19 cellular contexts compared by ENCODE assay signal in the genomic region with DNA sequence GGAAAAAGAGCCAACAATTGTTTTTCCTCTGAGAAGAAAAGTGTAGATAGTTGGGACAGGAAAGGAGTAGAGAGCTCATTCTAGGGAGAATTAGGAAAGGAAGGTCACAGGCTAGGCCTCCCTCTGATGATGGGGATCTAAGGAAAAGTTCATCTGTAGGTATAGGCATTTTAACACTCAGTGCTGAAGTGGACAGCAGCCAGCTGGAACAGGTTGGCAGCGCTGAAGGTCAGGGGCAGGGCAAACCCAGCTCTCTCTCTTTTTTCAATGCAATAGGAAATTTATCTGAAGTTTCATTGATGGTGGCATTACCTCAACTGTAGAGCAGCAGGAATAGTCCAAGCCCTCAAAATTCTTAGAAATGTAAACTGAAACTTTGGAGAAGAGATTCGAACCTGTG.
DNase-seq lines count a peak whose midpoint lies in the region; ATAC-seq, FAIRE-seq and TF ChIP-seq lines count a peak whose summit lies in the region.
"Had no signal": no experiment of that assay in that cellular context is flagged by ENCODE, and none has a peak within 500 bp of the region (broad histone marks: within the 10 kb centered on the region; RNA-seq: fewer than 3 reads in every experiment).

No MANE protein-coding gene starts in this region.

- TF ChIP-seq CTCF in epithelial cell of esophagus (IDR thresholded peaks at IDR 0.05; ENCODE audit: insufficient read depth, low read depth, low read length, missing control alignments) (no peak), pancreas (IDR thresholded peaks at IDR 0.05) (no peak)

- FAIRE-seq in pancreas (lab: Jason Lieb, UNC): no peak
- FAIRE-seq: D721Med had no signal

- WGBS in pancreas, 2 donors: 38 to 44% methylated on average over 2 of the region's 2 CpGs

- H3K27ac ChIP-seq in pancreas: no peak overlapping the region
- H3K27ac ChIP-seq: 22Rv1, esophagus muscularis mucosa, SJSA1, spleen, tibial artery had no signal

- H3K9me3 ChIP-seq in pancreas: no peaks in the 10 kb centered on the region
- H3K9me3 ChIP-seq: esophagus muscularis mucosa, SJSA1, spleen, tibial artery had no signal

- no peaks in the 10 kb centered on the region for H3K4me1 ChIP-seq in pancreas
- H3K4me1 ChIP-seq: esophagus muscularis mucosa, SJSA1, spleen, tibial artery had no signal

- H3K36me3 ChIP-seq in pancreas: no peaks in the 10 kb centered on the region
- H3K36me3 ChIP-seq: esophagus muscularis mucosa, SJSA1, spleen, tibial artery had no signal

- H3K27me3 ChIP-seq in pancreas: no peaks in the 10 kb centered on the region
- H3K27me3 ChIP-seq: esophagus muscularis mucosa, SJSA1, spleen, tibial artery had no signal

- DNase-seq in DMS 273 (lab: John Stamatoyannopoulos, UW; ENCODE audit: unreplicated experiment): peak; percentile 3
- DNase-seq in DMS 273 treated with DMSO at 0.1 percent for 48 hours (lab: John Stamatoyannopoulos, UW): no peak
- DNase-seq in epithelial cell of esophagus (ENCODE audit: low read depth): peak; percentile 50
- peak in 3 of 6 donors; percentile 20 to 31 (median 22) for DNase-seq in pancreas
- no peak for DNase-seq in stimulated activated CD4-positive, alpha-beta T cell treated with anti-CD3 and anti-CD28 coated beads, Interleukin-4, amount 100 ng/mL, for 4 hours
- DNase-seq in NCI-H2107 (lab: John Stamatoyannopoulos, UW): no peak
- DNase-seq in 8988T: no peak
- DNase-seq: central memory CD4-positive, alpha-beta T cell; naive thymus-derived CD8-positive, alpha-beta T cell; NCI-H1436; NCI-H524 treated with DMSO at 0.1 percent for 48 hours; spleen; tibial artery had no signal

- intact Hi-C loops in pancreas (cut with DNase I): no loop called here

- ATAC-seq in pancreas: peak in 3 of 4 donors; percentile 53 to 77 (median 75)
- ATAC-seq: activated CD4-positive, CD25-positive, alpha-beta regulatory T cell treated with anti-CD3 and anti-CD28 coated beads, Interleukin-2, amount 50 U/mL, for 24 hours; naive thymus-derived CD8-positive, alpha-beta T cell had no signal

- H3K4me3 ChIP-seq in epithelial cell of esophagus (ENCODE audit: low read length) (no peak overlapping the region), pancreas (no peak overlapping the region)
- H3K4me3 ChIP-seq: esophagus muscularis mucosa, SJSA1, spleen, tibial artery had no signal

TF ChIP-seq in PFSK-1, 5 proteins besides CTCF, POLR2A, EP300 and RAD21:
- TF ChIP-seq POLR2AphosphoS5 (IDR thresholded peaks at IDR 0.05; ENCODE audit: low read depth, low read length) (no peak), FOXP2 (optimal IDR thresholded peaks at IDR 0.05; ENCODE audit: borderline replicate concordance, extremely low read depth, extremely low read length, insufficient read depth) (no peak), TAF1 (IDR thresholded peaks at IDR 0.05; ENCODE audit: borderline replicate concordance, insufficient read depth, low read length) (no peak)
- TF ChIP-seq, protein P1, sequence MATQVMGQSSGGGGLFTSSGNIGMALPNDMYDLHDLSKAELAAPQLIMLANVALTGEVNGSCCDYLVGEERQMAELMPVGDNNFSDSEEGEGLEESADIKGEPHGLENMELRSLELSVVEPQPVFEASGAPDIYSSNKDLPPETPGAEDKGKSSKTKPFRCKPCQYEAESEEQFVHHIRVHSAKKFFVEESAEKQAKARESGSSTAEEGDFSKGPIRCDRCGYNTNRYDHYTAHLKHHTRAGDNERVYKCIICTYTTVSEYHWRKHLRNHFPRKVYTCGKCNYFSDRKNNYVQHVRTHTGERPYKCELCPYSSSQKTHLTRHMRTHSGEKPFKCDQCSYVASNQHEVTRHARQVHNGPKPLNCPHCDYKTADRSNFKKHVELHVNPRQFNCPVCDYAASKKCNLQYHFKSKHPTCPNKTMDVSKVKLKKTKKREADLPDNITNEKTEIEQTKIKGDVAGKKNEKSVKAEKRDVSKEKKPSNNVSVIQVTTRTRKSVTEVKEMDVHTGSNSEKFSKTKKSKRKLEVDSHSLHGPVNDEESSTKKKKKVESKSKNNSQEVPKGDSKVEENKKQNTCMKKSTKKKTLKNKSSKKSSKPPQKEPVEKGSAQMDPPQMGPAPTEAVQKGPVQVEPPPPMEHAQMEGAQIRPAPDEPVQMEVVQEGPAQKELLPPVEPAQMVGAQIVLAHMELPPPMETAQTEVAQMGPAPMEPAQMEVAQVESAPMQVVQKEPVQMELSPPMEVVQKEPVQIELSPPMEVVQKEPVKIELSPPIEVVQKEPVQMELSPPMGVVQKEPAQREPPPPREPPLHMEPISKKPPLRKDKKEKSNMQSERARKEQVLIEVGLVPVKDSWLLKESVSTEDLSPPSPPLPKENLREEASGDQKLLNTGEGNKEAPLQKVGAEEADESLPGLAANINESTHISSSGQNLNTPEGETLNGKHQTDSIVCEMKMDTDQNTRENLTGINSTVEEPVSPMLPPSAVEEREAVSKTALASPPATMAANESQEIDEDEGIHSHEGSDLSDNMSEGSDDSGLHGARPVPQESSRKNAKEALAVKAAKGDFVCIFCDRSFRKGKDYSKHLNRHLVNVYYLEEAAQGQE (IDR thresholded peaks at IDR 0.05; ENCODE audit: insufficient read depth in 1 of 2, low read depth in 2 of 2, low read length in 2 of 2): peak; percentile 71 to 90

Comparison
In these comparisons a context has a peak if more than half of its experiments do, and no peak if none do; other contexts are left out.
1. DNase-seq: peak in DMS 273 (single experiment) and epithelial cell of esophagus (single experiment); none in DMS 273 treated with DMSO at 0.1 percent for 48 hours (single experiment), stimulated activated CD4-positive, alpha-beta T cell treated with anti-CD3 and anti-CD28 coated beads, Interleukin-4, amount 100 ng/mL, for 4 hours (0 of 2), NCI-H2107 (single experiment) and 8988T (single experiment).